13 cellular contexts compared by ENCODE assay signal in the genomic region with DNA sequence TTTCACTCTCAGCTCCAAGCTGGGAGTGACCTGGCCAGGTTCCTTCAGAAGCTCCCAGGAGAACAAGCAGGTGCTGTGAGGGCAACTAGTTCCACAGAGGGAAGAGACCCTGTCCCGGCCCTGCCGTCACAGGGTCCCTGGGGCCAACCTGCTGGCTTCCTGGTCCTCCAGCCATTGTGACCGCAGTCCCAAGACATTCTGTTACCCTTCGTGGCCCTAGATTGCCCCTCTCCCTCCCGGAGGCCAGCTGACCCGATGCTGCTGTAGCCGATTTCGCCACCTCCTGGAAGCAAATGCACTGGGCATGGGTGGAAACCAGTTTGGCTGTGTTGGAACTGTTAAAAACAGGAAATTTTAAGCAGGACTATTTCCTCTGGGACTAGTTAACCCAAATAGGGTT. TPM values are rescaled to one million over a fixed set of nuclear protein-coding genes. Genes with fewer than 3 reads are reported as not detected.
A peak's percentile ranks its signal among the peaks of the same experiment; 100 is the strongest.
DNase-seq lines count a peak whose midpoint lies in the region; ATAC-seq and TF ChIP-seq lines count a peak whose summit lies in the region.
"Had no signal": no experiment of that assay in that cellular context is flagged by ENCODE, and none has a peak within 500 bp of the region (broad histone marks: within the 10 kb centered on the region; RNA-seq: fewer than 3 reads in every experiment).

No MANE protein-coding gene starts in this region.

- BruUV-seq in MCF 10A (replicated peaks; lab: Mats Ljungman, UMichigan), result no TSS peak

- H3K27me3 Mint-ChIP-seq in MCF 10A (ENCODE audit: insufficient read depth, unreplicated experiment), result no peaks in the 10 kb centered on the region
- no peaks in the 10 kb centered on the region for H3K27me3 Mint-ChIP-seq in effector memory CD8-positive, alpha-beta T cell

- DNase-seq in breast epithelium (ENCODE audit: low spot score in 2 of 2) (no peak), MCF 10A (ENCODE audit: unreplicated experiment) (no peak), lower lobe of right lung (peak; percentile 46), aorta (peak in 1 of 2 donors; percentile 74), NCI-H1436 treated with DMSO at 0.1 percent for 48 hours (lab: John Stamatoyannopoulos, UW) (no peak)
- DNase-seq in effector memory CD8-positive, alpha-beta T cell, result no peak
- DNase-seq: activated CD4-positive, alpha-beta T cell treated with anti-CD3 and anti-CD28 coated beads, Interleukin-2, amount 50 U/mL, for 1 hour; NCI-H1092; NCI-H69; stimulated activated CD4-positive, alpha-beta T cell treated with anti-CD3 and anti-CD28 coated beads, Interleukin-1b, Interleukin-23, amount 100 ng/mL, for 48 hours had no signal

- H3K36me3 Mint-ChIP-seq in MCF 10A (ENCODE audit: insufficient read depth, unreplicated experiment), result peaks cover 48% of the 10 kb centered on the region
- H3K36me3 Mint-ChIP-seq in effector memory CD8-positive, alpha-beta T cell (ENCODE audit: insufficient read depth), result peaks cover 3% of the 10 kb centered on the region

- POLR2A ChIA-PET in MCF 10A (lab: Yijun Ruan, JAX), result interaction anchor here (0.6 to 0.7 kb wide), 2 partner anchors 15 to 60 kb away, joined by 3 to 4 read pairs; no protein-coding TSS in a partner anchor

- CTCF ChIA-PET in MCF 10A (lab: Yijun Ruan, JAX), result interaction anchor here (0.8 kb wide), 1 partner anchor 10 kb away, joined by 3 read pairs; no protein-coding TSS in a partner anchor

- no peak overlapping the region for H3K4me3 Mint-ChIP-seq in MCF 10A (ENCODE audit: unreplicated experiment)
- H3K4me3 Mint-ChIP-seq in effector memory CD8-positive, alpha-beta T cell, result peak overlapping the region; percentile 80 to 83

- 53 to 69% methylated on average over 8 of the region's 8 CpGs for WGBS in aorta, 2 donors

- no peaks in the 10 kb centered on the region for H3K9me3 Mint-ChIP-seq in MCF 10A (ENCODE audit: unreplicated experiment)
- no peaks in the 10 kb centered on the region for H3K9me3 Mint-ChIP-seq in effector memory CD8-positive, alpha-beta T cell

- H3K27ac ChIP-seq in breast epithelium (peak overlapping the region; percentile 46 to 73), lower lobe of right lung (peak overlapping the region; percentile 66), aorta (ENCODE audit: low read depth in 1 of 2, low read length in 2 of 2) (no peak overlapping the region)
- H3K27ac ChIP-seq: HL-60 had no signal

- intact Hi-C loops in breast epithelium (cut with DNase I; ENCODE audit: low total_unique reads), result no loop called here
- intact Hi-C loops in MCF 10A (cut with micrococcal nuclease), result no loop called here
- intact Hi-C loops in lower lobe of right lung (cut with DNase I), result no loop called here
- intact Hi-C loops in aorta (cut with DNase I), result no loop called here

- H3K4me1 ChIP-seq in breast epithelium, result no peaks in the 10 kb centered on the region
- peaks cover 97% of the 10 kb centered on the region for H3K4me1 ChIP-seq in lower lobe of right lung
- no peaks in the 10 kb centered on the region for H3K4me1 ChIP-seq in aorta (ENCODE audit: control insufficient read depth in 1 of 2, insufficient read depth in 2 of 2, low read length in 2 of 2)

- ATAC-seq in effector memory CD8-positive, alpha-beta T cell (replicated peaks), result no peak
- ATAC-seq in lower lobe of right lung (no peak), aorta (ENCODE audit: low FRiP score) (peak; percentile 8), HG03139 (IDR thresholded peaks at IDR 0.05; ENCODE audit: unreplicated experiment) (no peak), HG03097 (IDR thresholded peaks at IDR 0.05; ENCODE audit: low FRiP score, unreplicated experiment) (no peak)

- no peaks in the 10 kb centered on the region for H3K9me3 ChIP-seq in breast epithelium
- H3K9me3 ChIP-seq in lower lobe of right lung, result no peaks in the 10 kb centered on the region
- H3K9me3 ChIP-seq in aorta (ENCODE audit: control insufficient read depth, low read length), result no peaks in the 10 kb centered on the region

- TF ChIP-seq CTCF in breast epithelium (IDR thresholded peaks at IDR 0.05) (peak in 1 of 3 donors; percentile 22), MCF 10A (IDR thresholded peaks at IDR 0.05; ENCODE audit: unreplicated experiment) (no peak), lower lobe of right lung (IDR thresholded peaks at IDR 0.05) (no peak)

- no peaks in the 10 kb centered on the region for H3K27me3 ChIP-seq in breast epithelium
- no peaks in the 10 kb centered on the region for H3K27me3 ChIP-seq in lower lobe of right lung (ENCODE audit: low read depth)
- no peaks in the 10 kb centered on the region for H3K27me3 ChIP-seq in aorta (ENCODE audit: control insufficient read depth in 1 of 2, insufficient read depth in 2 of 2, low read length in 1 of 2)

- no peak for TF ChIP-seq POLR2A in breast epithelium (IDR thresholded peaks at IDR 0.05)

- H3K27ac Mint-ChIP-seq in MCF 10A (ENCODE audit: low read depth, unreplicated experiment), result no peak overlapping the region
- H3K27ac Mint-ChIP-seq in effector memory CD8-positive, alpha-beta T cell, result peak overlapping the region; percentile 71 to 89

- H3K4me1 Mint-ChIP-seq in MCF 10A (ENCODE audit: insufficient read depth, unreplicated experiment), result no peaks in the 10 kb centered on the region
- H3K4me1 Mint-ChIP-seq in effector memory CD8-positive, alpha-beta T cell (ENCODE audit: low read depth in 2 of 2), result peaks cover 34 to 35% of the 10 kb centered on the region in 2 donors

- H3K4me3 ChIP-seq in breast epithelium (no peak overlapping the region), lower lobe of right lung (no peak overlapping the region), aorta (ENCODE audit: low read length in 2 of 2) (no peak overlapping the region)

- H3K36me3 ChIP-seq in breast epithelium (no peaks in the 10 kb centered on the region), lower lobe of right lung (peaks cover 100% of the 10 kb centered on the region), aorta (ENCODE audit: control insufficient read depth in 1 of 2, insufficient read depth in 2 of 2, low read length in 1 of 2) (peaks cover 2 to 7% of the 10 kb centered on the region in 2 donors)

RNA-seq across cellular contexts. Expression of a gene that starts 55.4 kb away (rescaled TPM):
- 100 to 1,000 TPM in 2 of 3 donors, 10 to 100 TPM in 1; 92.5 to 274 (median 229) TPM for total RNA-seq in breast epithelium
- total RNA-seq in MCF 10A (2022), result 146 and 200 TPM in 2 replicates
- 1,419 TPM for total RNA-seq in lower lobe of right lung
- 100 to 1,000 TPM; 414 to 954 TPM for total RNA-seq in aorta
- polyA plus RNA-seq in aorta, result 100 to 1,000 TPM; 213 to 392 TPM

Comparison
In these comparisons a context has a peak if more than half of its experiments do, and no peak if none do; other contexts are left out.
1. H3K27ac ChIP-seq: peak in breast epithelium (2 of 2) and lower lobe of right lung (single experiment); none in aorta (0 of 2).